In the genomic region with DNA sequence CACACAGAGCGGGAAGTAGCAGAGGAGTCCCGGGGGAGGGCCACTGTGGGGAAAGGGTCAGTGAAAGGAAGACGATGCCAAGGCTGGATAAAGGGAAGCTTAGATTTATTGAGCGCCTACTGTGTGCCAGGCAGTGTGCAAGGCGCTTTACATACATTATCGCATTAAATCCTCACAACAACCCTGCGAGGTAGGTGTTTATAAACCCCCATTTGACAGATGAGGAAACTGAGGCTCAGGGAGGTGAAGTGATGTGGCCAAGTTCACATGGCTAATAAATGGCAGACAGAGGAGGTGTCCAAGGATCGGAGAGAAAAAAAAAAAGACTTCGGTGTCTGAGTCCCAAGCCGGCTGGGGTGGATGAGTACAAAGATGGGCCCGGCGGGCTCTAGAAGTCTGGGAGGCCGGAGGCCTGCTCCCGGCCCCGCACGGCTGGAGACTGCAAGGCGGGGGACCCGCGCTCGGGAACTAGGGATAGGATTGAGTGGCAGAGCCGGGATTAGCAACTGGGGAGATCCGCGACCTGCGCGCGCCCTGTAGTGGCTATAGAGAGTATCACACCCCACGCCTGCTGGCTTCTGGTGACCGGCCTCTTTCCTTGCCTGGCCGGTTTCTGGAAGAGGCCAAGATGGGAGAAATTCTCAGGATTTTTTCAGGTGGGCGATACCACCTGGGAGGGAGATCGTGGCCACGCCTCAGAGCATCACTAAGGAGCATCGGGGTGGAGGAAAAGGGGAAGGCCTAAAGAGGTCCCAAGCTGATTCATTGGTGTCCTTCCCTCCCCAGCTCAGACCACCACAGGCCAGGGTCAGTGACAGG, we compare ENCODE assay signal across 8 cellular contexts. TPM values are rescaled to one million over a fixed set of nuclear protein-coding genes. Genes with fewer than 3 reads are reported as not detected.
DNase-seq lines count a peak whose midpoint lies in the region; ATAC-seq, FAIRE-seq and TF ChIP-seq lines count a peak whose summit lies in the region.

No MANE protein-coding gene starts in this region.

- FAIRE-seq in GM12891 (lab: Jason Lieb, UNC), result peak; percentile 64

- DNase-seq in AG08396 (ENCODE audit: low spot score) (peak; percentile 96), GM12891 (ENCODE audit: insufficient read length, low spot score) (peak; percentile 73), NCI-H146 (lab: John Stamatoyannopoulos, UW) (peak; percentile 84), SW480 (ENCODE audit: low spot score) (peak; percentile 83), choroid plexus epithelial cell (ENCODE audit: low read depth) (peak; percentile 80), left colon (peak; percentile 70 to 88)
- peak in 5 of 6 experiments; percentile 16 to 50 (median 33) for DNase-seq in stimulated activated naive CD4-positive, alpha-beta T cell (lab: John Stamatoyannopoulos, UW)

- no peak for TF ChIP-seq POLR2A in GM12891 (IDR thresholded peaks at IDR 0.05; ENCODE audit: low read depth, low read length)

- intact Hi-C loops in left colon (cut with DNase I, micrococcal nuclease), result loop anchor here in 1 of 2 donors (5.0 kb wide), 1 partner anchor 143 kb away; the partner anchor contains the start of gene DDX23

- peak; percentile 77 for TF ChIP-seq CTCF in choroid plexus epithelial cell (conservative IDR thresholded peaks at IDR 0.05; ENCODE audit: low read depth, low read length)

- H3K4me3 ChIP-seq in choroid plexus epithelial cell (ENCODE audit: low read depth, low read length), result peak overlapping the region; percentile 31

- ATAC-seq in left colon (peak; percentile 73), HG03520 (IDR thresholded peaks at IDR 0.05; ENCODE audit: unreplicated experiment) (no peak)

TF ChIP-seq in GM12891, 5 proteins besides CTCF, POLR2A, EP300 and RAD21:
- no peak for TF ChIP-seq PAX5 (IDR thresholded peaks at IDR 0.05; ENCODE audit: insufficient read depth, low read length, severe bottlenecking)

RNA-seq across cellular contexts. Expression of gene DDN, which starts 3.9 kb away (rescaled TPM):
- 2.0 TPM for polyA plus RNA-seq in GM12891 (2012; ENCODE audit: low read depth, missing spikeins)
- total RNA-seq in left colon, result under 1 TPM in 1 of 2 donors, not detected in 1; 0.06 TPM

RNA-seq across cellular contexts. Expression of gene WNT1, which starts 17.1 kb away (rescaled TPM):
- not detected for polyA plus RNA-seq in GM12891 (2012; ENCODE audit: low read depth, missing spikeins)
- not detected for total RNA-seq in left colon

RNA-seq across cellular contexts. Expression of gene PRKAG1, which starts 23.3 kb away (rescaled TPM):
- 49.9 TPM for polyA plus RNA-seq in GM12891 (2012; ENCODE audit: low read depth, missing spikeins)
- 10 to 100 TPM; 52.0 to 53.9 TPM for total RNA-seq in left colon

RNA-seq across cellular contexts. Expression of gene WNT10B, which starts 23.7 kb away (rescaled TPM):
- polyA plus RNA-seq in GM12891 (2012; ENCODE audit: low read depth, missing spikeins), result 0.30 TPM
- total RNA-seq in left colon, result under 1 TPM; 0.15 to 0.61 TPM

RNA-seq across cellular contexts. Expression of gene ARF3, which starts 38.0 kb away (rescaled TPM):
- 121 TPM for polyA plus RNA-seq in GM12891 (2012; ENCODE audit: low read depth, missing spikeins)
- total RNA-seq in left colon, result 100 to 1,000 TPM; 271 to 304 TPM

Comparison
In these comparisons a context has a peak if more than half of its experiments do, and no peak if none do; other contexts are left out.
1. DNase-seq: peak in every context shown above with its lines; median percentile 96 in AG08396; 84 in NCI-H146; 83 in SW480; 80 in choroid plexus epithelial cell; 79 in left colon; 73 in GM12891; 33 in stimulated activated naive CD4-positive, alpha-beta T cell.